In genomic region chr11:42410251-42410956, GRCh38 we compare ENCODE assay signal across 18 cellular contexts.
DNase-seq lines count a peak whose midpoint lies in the region; ATAC-seq lines count a peak whose summit lies in the region.
"Had no signal": no experiment of that assay in that cellular context is flagged by ENCODE, and none has a peak within 500 bp of the region (broad histone marks: within the 10 kb centered on the region; RNA-seq: fewer than 3 reads in every experiment).

No MANE protein-coding gene starts in this region.

- DNase-seq in HT1080 (ENCODE audit: low read depth) (peak; percentile 7), RPMI8226 (peak; percentile 31), pons (ENCODE audit: low spot score) (peak; percentile 18), NCI-H1092 treated with DMSO at 0.1 percent for 48 hours (lab: John Stamatoyannopoulos, UW) (no peak), NCI-H69 (lab: John Stamatoyannopoulos, UW) (no peak)
- DNase-seq in naive thymus-derived CD8-positive, alpha-beta T cell, result no peak
- DNase-seq: activated CD4-positive, alpha-beta T cell treated with anti-CD3 and anti-CD28 coated beads, Interleukin-2, amount 10 ng/mL, durations not matched to agents 24 days and 14 days; activated naive CD8-positive, alpha-beta T cell treated with anti-CD3 and anti-CD28 coated beads for 36 hours; activated T-cell treated with anti-CD3 and anti-CD28 coated beads, Interleukin-2, amount 50 U/mL, for 4 hours; caudate nucleus; effector memory CD4-positive, alpha-beta T cell; NCI-H1436; stimulated activated CD4-positive, alpha-beta T cell treated with anti-CD3 and anti-CD28 coated beads, Interleukin-4, amount 100 ng/mL, for 1 hour had no signal

- H3K27me3 Mint-ChIP-seq in naive thymus-derived CD8-positive, alpha-beta T cell, result no peaks in the 10 kb centered on the region
- H3K27me3 Mint-ChIP-seq: activated CD4-positive, alpha-beta T cell treated with anti-CD3 and anti-CD28 coated beads, Interleukin-2, amount 10 ng/mL, durations not matched to agents 24 days and 14 days; activated naive CD8-positive, alpha-beta T cell treated with anti-CD3 and anti-CD28 coated beads for 36 hours had no signal

- no peak overlapping the region for H3K27ac Mint-ChIP-seq in naive thymus-derived CD8-positive, alpha-beta T cell
- H3K27ac Mint-ChIP-seq: activated CD4-positive, alpha-beta T cell treated with anti-CD3 and anti-CD28 coated beads, Interleukin-2, amount 10 ng/mL, durations not matched to agents 24 days and 14 days; activated naive CD8-positive, alpha-beta T cell treated with anti-CD3 and anti-CD28 coated beads for 36 hours; CD14-positive monocyte had no signal

- H3K9me3 Mint-ChIP-seq in naive thymus-derived CD8-positive, alpha-beta T cell, result peaks cover 3 to 18% (median 11%) of the 10 kb centered on the region in 9 donors
- H3K9me3 Mint-ChIP-seq: activated CD4-positive, alpha-beta T cell treated with anti-CD3 and anti-CD28 coated beads, Interleukin-2, amount 10 ng/mL, durations not matched to agents 24 days and 14 days; activated naive CD8-positive, alpha-beta T cell treated with anti-CD3 and anti-CD28 coated beads for 36 hours; CD14-positive monocyte had no signal

- ATAC-seq in GM19023 (IDR thresholded peaks at IDR 0.05; ENCODE audit: unreplicated experiment), result peak; percentile 56
- no peak for ATAC-seq in GM18907 (IDR thresholded peaks at IDR 0.05; ENCODE audit: unreplicated experiment)
- no peak for ATAC-seq in naive thymus-derived CD8-positive, alpha-beta T cell
- ATAC-seq: activated T-cell treated with anti-CD3 and anti-CD28 coated beads, Interleukin-2, amount 50 U/mL, for 4 hours; HepG2; sciatic nerve had no signal

- H3K4me1 Mint-ChIP-seq in naive thymus-derived CD8-positive, alpha-beta T cell, result peaks cover 0 to 2% (median 0%) of the 10 kb centered on the region in 4 donors
- H3K4me1 Mint-ChIP-seq: activated CD4-positive, alpha-beta T cell treated with anti-CD3 and anti-CD28 coated beads, Interleukin-2, amount 10 ng/mL, durations not matched to agents 24 days and 14 days; activated naive CD8-positive, alpha-beta T cell treated with anti-CD3 and anti-CD28 coated beads for 36 hours had no signal

- POLR2A ChIA-PET in naive thymus-derived CD8-positive, alpha-beta T cell (lab: Charles Lee), result no interaction called here

- H3K4me3 Mint-ChIP-seq in naive thymus-derived CD8-positive, alpha-beta T cell, result no peak overlapping the region
- H3K4me3 Mint-ChIP-seq: activated CD4-positive, alpha-beta T cell treated with anti-CD3 and anti-CD28 coated beads, Interleukin-2, amount 10 ng/mL, durations not matched to agents 24 days and 14 days; activated naive CD8-positive, alpha-beta T cell treated with anti-CD3 and anti-CD28 coated beads for 36 hours; activated T-cell treated with anti-CD3 and anti-CD28 coated beads, Interleukin-2, amount 50 U/mL, for 4 hours; CD14-positive monocyte had no signal

- no peaks in the 10 kb centered on the region for H3K36me3 Mint-ChIP-seq in naive thymus-derived CD8-positive, alpha-beta T cell
- H3K36me3 Mint-ChIP-seq: activated naive CD8-positive, alpha-beta T cell treated with anti-CD3 and anti-CD28 coated beads for 36 hours; CD14-positive monocyte had no signal

Comparison
In these comparisons a context has a peak if more than half of its experiments do, and no peak if none do; other contexts are left out.
1. DNase-seq: peak in HT1080 (single experiment), RPMI8226 (single experiment) and pons (single experiment); none in NCI-H1092 treated with DMSO at 0.1 percent for 48 hours (single experiment), naive thymus-derived CD8-positive, alpha-beta T cell (0 of 10) and NCI-H69 (single experiment).